ENCODE assay signal across 8 cellular contexts in genomic region chr17:9402590-9403199, GRCh38.
DNase-seq lines count a peak whose midpoint lies in the region; ATAC-seq and TF ChIP-seq lines count a peak whose summit lies in the region.

No MANE protein-coding gene starts in this region.

- H3K4me2 ChIP-seq in PC-3 (ENCODE audit: low read length): no peak overlapping the region

- BruUV-seq in PC-3 (replicated peaks; lab: Mats Ljungman, UMichigan): no TSS peak

- peak; percentile 18 for DNase-seq in AG20443 (ENCODE audit: low spot score)
- peak; percentile 49 for DNase-seq in GM13977 (ENCODE audit: low spot score)
- DNase-seq in PC-3: peak; percentile 55
- peak; percentile 57 for DNase-seq in colonic mucosa
- DNase-seq in osteocyte (ENCODE audit: extremely low spot score, unreplicated experiment): no peak
- no peak for DNase-seq in HPDE6-E6E7 (ENCODE audit: extremely low spot score)

- no peak overlapping the region for H3K4me3 ChIP-seq in PC-3 (ENCODE audit: low read length)
- no peak overlapping the region for H3K4me3 ChIP-seq in colonic mucosa

- intact Hi-C loops in PC-3 (cut with micrococcal nuclease) (loop anchor here (2.0 kb wide), 1 partner anchor 120 kb away; no protein-coding TSS in a partner anchor), colonic mucosa (cut with DNase I) (loop anchor here (10.0 kb wide), 1 partner anchor 122 kb away; no protein-coding TSS in a partner anchor)

- peaks cover 9% of the 10 kb centered on the region for H3K9me3 Mint-ChIP-seq in osteocyte (ENCODE audit: unreplicated experiment)

- no peaks in the 10 kb centered on the region for H3K27me3 Mint-ChIP-seq in osteocyte (ENCODE audit: unreplicated experiment)

- H3K9ac ChIP-seq in PC-3 (ENCODE audit: low read length) (no peak overlapping the region), colonic mucosa (ENCODE audit: low read depth in 2 of 2, low read length in 2 of 2) (no peak overlapping the region)

- no peak overlapping the region for H2AFZ ChIP-seq in PC-3 (ENCODE audit: low read length)

- H3K36me3 Mint-ChIP-seq in osteocyte (ENCODE audit: unreplicated experiment): peaks cover 4% of the 10 kb centered on the region

- CTCF ChIA-PET in PC-3 (lab: Charles Lee): interaction anchor here (0.5 kb wide), 1 partner anchor 152 kb away, joined by 4 read pairs; no protein-coding TSS in a partner anchor

- H3K9me2 ChIP-seq in PC-3 (replicated peaks; ENCODE audit: low read length): no peaks in the 10 kb centered on the region

- H3K4me1 ChIP-seq in PC-3 (ENCODE audit: insufficient read depth, low read length) (no peaks in the 10 kb centered on the region), colonic mucosa (no peaks in the 10 kb centered on the region)

- POLR2A ChIA-PET in PC-3 (lab: Charles Lee; ENCODE audit: unreplicated experiment): no interaction called here

- H3K79me2 ChIP-seq in PC-3 (ENCODE audit: low read length): no peaks in the 10 kb centered on the region

- in situ Hi-C loops in GM13977 (cut with MboI; ENCODE audit: low pct_unique_long_range_greater_than_20kb, low sequenced_read_pairs, unreplicated experiment): loop anchor here (10.0 kb wide), 1 partner anchor 112 kb away; no protein-coding TSS in a partner anchor

- H3F3A ChIP-seq in PC-3 (ENCODE audit: low read length, unreplicated experiment): no peaks in the 10 kb centered on the region

- ATAC-seq in PC-3 (peak; percentile 49), HG03108 (IDR thresholded peaks at IDR 0.05; ENCODE audit: unreplicated experiment) (no peak), GM18873 (IDR thresholded peaks at IDR 0.05; ENCODE audit: low FRiP score, unreplicated experiment) (no peak)

- H3K36me3 ChIP-seq in PC-3 (ENCODE audit: low read depth, low read length) (no peaks in the 10 kb centered on the region), colonic mucosa (no peaks in the 10 kb centered on the region)

- H3K4me1 Mint-ChIP-seq in osteocyte (ENCODE audit: unreplicated experiment): peaks cover 15% of the 10 kb centered on the region

- no peak overlapping the region for H3K4me3 Mint-ChIP-seq in osteocyte (ENCODE audit: unreplicated experiment)

- H3K27ac Mint-ChIP-seq in osteocyte (ENCODE audit: unreplicated experiment): no peak overlapping the region

- H3K27ac ChIP-seq in PC-3 (ENCODE audit: low read length) (no peak overlapping the region), colonic mucosa (no peak overlapping the region)

- no peaks in the 10 kb centered on the region for H4K20me1 ChIP-seq in PC-3 (ENCODE audit: low read length)

- H3K27me3 ChIP-seq in PC-3 (ENCODE audit: low read length): no peaks in the 10 kb centered on the region
- H3K27me3 ChIP-seq in colonic mucosa: no peaks in the 10 kb centered on the region

- TF ChIP-seq CTCF in GM13977 (IDR thresholded peaks at IDR 0.05; ENCODE audit: extremely low read depth, insufficient read depth, missing control alignments) (peak; percentile 62), PC-3 (conservative IDR thresholded peaks at IDR 0.05; ENCODE audit: low read depth, low read length) (peak; percentile 66), colonic mucosa (IDR thresholded peaks at IDR 0.05) (peak; percentile 46), osteocyte (IDR thresholded peaks at IDR 0.05) (peak; percentile 49)

- no peaks in the 10 kb centered on the region for H3K9me3 ChIP-seq in PC-3 (ENCODE audit: low read length)
- H3K9me3 ChIP-seq in colonic mucosa: no peaks in the 10 kb centered on the region

Comparison
In these comparisons a context has a peak if more than half of its experiments do, and no peak if none do; other contexts are left out.
1. DNase-seq: peak in AG20443 (single experiment), GM13977 (single experiment), PC-3 (single experiment) and colonic mucosa (single experiment); none in osteocyte (single experiment) and HPDE6-E6E7 (single experiment).
2. Peak in every context shown above with its lines, with median percentiles within 50 percentile points of each other: CTCF ChIP-seq.